15 cellular contexts compared by ENCODE assay signal in genomic region chr1:109083923-109084322, GRCh38. TPM values are rescaled to one million over a fixed set of nuclear protein-coding genes. Genes with fewer than 3 reads are reported as not detected.
DNase-seq lines count a peak whose midpoint lies in the region; ATAC-seq lines count a peak whose summit lies in the region.
"Had no signal": no experiment of that assay in that cellular context is flagged by ENCODE, and none has a peak within 500 bp of the region (broad histone marks: within the 10 kb centered on the region; RNA-seq: fewer than 3 reads in every experiment).

No MANE protein-coding gene starts in this region.

- no peak overlapping the region for H3K4me3 Mint-ChIP-seq in T-helper 2 cell treated with Interferon-gamma antibody and Interleukin-4, amounts not matched to agents 5 μg/mL and 100 μg/mL, for 36 hours
- H3K4me3 Mint-ChIP-seq: HFFc6 had no signal

- peaks cover under 1% of the 10 kb centered on the region for H3K4me1 Mint-ChIP-seq in T-helper 2 cell treated with Interferon-gamma antibody and Interleukin-4, amounts not matched to agents 5 μg/mL and 100 μg/mL, for 36 hours (ENCODE audit: low read depth)

- peak overlapping the region; percentile 85 for H3K27ac ChIP-seq in substantia nigra (ENCODE audit: low read depth, low read length, poor library complexity, severe bottlenecking)
- H3K27ac ChIP-seq: upper lobe of left lung had no signal

- H3K9me3 Mint-ChIP-seq in T-helper 2 cell treated with Interferon-gamma antibody and Interleukin-4, amounts not matched to agents 5 μg/mL and 100 μg/mL, for 36 hours, result no peaks in the 10 kb centered on the region
- H3K9me3 Mint-ChIP-seq: HFFc6 had no signal

- ATAC-seq in left lobe of liver, result no peak

- H3K27ac Mint-ChIP-seq in T-helper 2 cell treated with Interferon-gamma antibody and Interleukin-4, amounts not matched to agents 5 μg/mL and 100 μg/mL, for 36 hours, result no peak overlapping the region
- H3K27ac Mint-ChIP-seq: HFFc6 had no signal

- H3K36me3 Mint-ChIP-seq in T-helper 2 cell treated with Interferon-gamma antibody and Interleukin-4, amounts not matched to agents 5 μg/mL and 100 μg/mL, for 36 hours (ENCODE audit: low read depth), result no peaks in the 10 kb centered on the region

- no peaks in the 10 kb centered on the region for H3K27me3 Mint-ChIP-seq in T-helper 2 cell treated with Interferon-gamma antibody and Interleukin-4, amounts not matched to agents 5 μg/mL and 100 μg/mL, for 36 hours (ENCODE audit: low read depth)

- DNase-seq in SIG-M5 treated with dmso at 0.1 percent for 504 hours (lab: John Stamatoyannopoulos, UW; ENCODE audit: unreplicated experiment) (peak; percentile 35), SIG-M5 (lab: John Stamatoyannopoulos, UW) (no peak), amygdala (lab: John Stamatoyannopoulos, UW) (peak in 48 of 56 donors; percentile 9 to 91 (median 59)), hypothalamus (lab: John Stamatoyannopoulos, UW) (peak in 35 of 51 donors; percentile 1 to 90 (median 50)), substantia nigra (lab: John Stamatoyannopoulos, UW) (peak in 43 of 49 donors; percentile 4 to 91 (median 56)), NCI-H2227 (lab: John Stamatoyannopoulos, UW; ENCODE audit: unreplicated experiment) (no peak), left lobe of liver (ENCODE audit: low spot score) (no peak)
- no peak for DNase-seq in T-helper 2 cell treated with Interferon-gamma antibody and Interleukin-4, amounts not matched to agents 5 μg/mL and 100 μg/mL, for 36 hours (ENCODE audit: low spot score)
- DNase-seq: 8988T; activated T-cell treated with anti-CD3 and anti-CD28 coated beads, Interleukin-2, amount 50 U/mL, for 48 hours; aorta; Caco-2; HFFc6; NCI-H2081; upper lobe of left lung had no signal

RNA-seq across cellular contexts. Expression of gene TMEM167B, which starts 6.6 kb away (rescaled TPM):
- total RNA-seq in left lobe of liver, result 18.9 TPM

RNA-seq across cellular contexts. Expression of gene TAF13, which starts 8.1 kb away (rescaled TPM):
- 22.1 TPM for total RNA-seq in left lobe of liver

RNA-seq across cellular contexts. Expression of gene ELAPOR1, which starts 30.0 kb away (rescaled TPM):
- total RNA-seq in left lobe of liver, result 0.48 TPM

RNA-seq across cellular contexts. Expression of gene WDR47, which starts 42.0 kb away (rescaled TPM):
- total RNA-seq in left lobe of liver, result 2.4 TPM

Comparison
In these comparisons a context has a peak if more than half of its experiments do, and no peak if none do; other contexts are left out.
1. DNase-seq: peak in SIG-M5 treated with dmso at 0.1 percent for 504 hours (single experiment), amygdala (48 of 56), hypothalamus (35 of 51) and substantia nigra (43 of 49); none in SIG-M5 (single experiment), NCI-H2227 (single experiment), left lobe of liver (single experiment) and T-helper 2 cell treated with Interferon-gamma antibody and Interleukin-4, amounts not matched to agents 5 μg/mL and 100 μg/mL, for 36 hours (single experiment).